ENCODE assay signal across 12 cellular contexts in genomic region chr10:86900955-86901354, GRCh38. TPM values are rescaled to one million over a fixed set of nuclear protein-coding genes. Genes with fewer than 3 reads are reported as not detected.
A peak's percentile ranks its signal among the peaks of the same experiment; 100 is the strongest.
DNase-seq lines count a peak whose midpoint lies in the region; ATAC-seq and TF ChIP-seq lines count a peak whose summit lies in the region.
"Had no signal": no experiment of that assay in that cellular context is flagged by ENCODE, and none has a peak within 500 bp of the region (broad histone marks: within the 10 kb centered on the region; RNA-seq: fewer than 3 reads in every experiment).

No MANE protein-coding gene starts in this region.

- no peak for ATAC-seq in HG03139 (IDR thresholded peaks at IDR 0.05; ENCODE audit: unreplicated experiment)

- H3K27me3 ChIP-seq in brain microvascular endothelial cell (replicated peaks) (no peaks in the 10 kb centered on the region), left ventricle myocardium inferior (ENCODE audit: low read depth) (peaks cover 4% of the 10 kb centered on the region)
- no peaks in the 10 kb centered on the region for H3K27me3 ChIP-seq in CD8-positive, alpha-beta memory T cell (ENCODE audit: insufficient read depth, low read length, poor library complexity, severe bottlenecking)

- intact Hi-C loops in left ventricle myocardium inferior (cut with micrococcal nuclease) = loop anchor here (5.0 to 10.0 kb wide), 2 partner anchors 196 to 264 kb away; no protein-coding TSS in a partner anchor

- DNase-seq in AG20443 (ENCODE audit: low spot score) (peak; percentile 39), brain microvascular endothelial cell (peak; percentile 20), left ventricle myocardium inferior (peak; percentile 83), putamen (ENCODE audit: low spot score) (peak; percentile 42), NCI-H226 (no peak)
- DNase-seq in CD8-positive, alpha-beta memory T cell = no peak
- no peak for DNase-seq in stimulated activated CD4-positive, alpha-beta T cell treated with anti-CD3 and anti-CD28 coated beads, Interleukin-4, amount 100 ng/mL, for 1 hour
- DNase-seq: ACHN; activated CD8-positive, alpha-beta memory T cell treated with anti-CD3 and anti-CD28 coated beads, Interleukin-2, amount 50 U/mL, for 48 hours; NCI-H1092 had no signal

- TF ChIP-seq CTCF in brain microvascular endothelial cell (IDR thresholded peaks at IDR 0.05; ENCODE audit: low read depth, low read length, missing control alignments) (no peak), left ventricle myocardium inferior (IDR thresholded peaks at IDR 0.05; ENCODE audit: borderline replicate concordance) (no peak)

- CTCF ChIA-PET in CD8-positive, alpha-beta memory T cell (lab: Charles Lee) = interaction anchor here (2.2 kb wide), 1 partner anchor 189 kb away, joined by 9 read pairs; no protein-coding TSS in a partner anchor

- peaks cover 47% of the 10 kb centered on the region for H3K4me1 ChIP-seq in left ventricle myocardium inferior
- no peaks in the 10 kb centered on the region for H3K4me1 ChIP-seq in CD8-positive, alpha-beta memory T cell (ENCODE audit: insufficient read depth, low read length)

- no peaks in the 10 kb centered on the region for H3K9me3 Mint-ChIP-seq in CD8-positive, alpha-beta memory T cell

- peaks cover 15 to 34% (median 16%) of the 10 kb centered on the region in 3 donors for H3K36me3 Mint-ChIP-seq in CD8-positive, alpha-beta memory T cell

- H3K27ac ChIP-seq in brain microvascular endothelial cell = no peak overlapping the region
- peak overlapping the region; percentile 78 for H3K27ac ChIP-seq in left ventricle myocardium inferior (replicated peaks)
- no peak overlapping the region for H3K27ac ChIP-seq in CD8-positive, alpha-beta memory T cell (ENCODE audit: low read depth, low read length)

- H3K4me3 ChIP-seq in brain microvascular endothelial cell (ENCODE audit: low read depth, low read length) = no peak overlapping the region
- H3K4me3 ChIP-seq in left ventricle myocardium inferior = no peak overlapping the region
- no peak overlapping the region for H3K4me3 ChIP-seq in CD8-positive, alpha-beta memory T cell (ENCODE audit: low read length)

- H3K4me1 Mint-ChIP-seq in CD8-positive, alpha-beta memory T cell = no peaks in the 10 kb centered on the region

- no peak overlapping the region for H3K4me3 Mint-ChIP-seq in CD8-positive, alpha-beta memory T cell
- H3K4me3 Mint-ChIP-seq: T-helper 1 cell treated with Interleukin-12 subunit alpha and Interleukin-12 subunit beta and Interleukin-4 antibody, amounts not matched to agents 30 μg/mL and 1 μg/mL, for 36 hours had no signal

- H3K36me3 ChIP-seq in brain microvascular endothelial cell (replicated peaks) (peaks cover 13% of the 10 kb centered on the region), left ventricle myocardium inferior (peaks cover 27% of the 10 kb centered on the region)
- H3K36me3 ChIP-seq in CD8-positive, alpha-beta memory T cell (ENCODE audit: insufficient read depth, low read length) = no peaks in the 10 kb centered on the region

- H3K27ac Mint-ChIP-seq in CD8-positive, alpha-beta memory T cell = no peak overlapping the region
- H3K27ac Mint-ChIP-seq: T-helper 1 cell treated with Interleukin-12 subunit alpha and Interleukin-12 subunit beta and Interleukin-4 antibody, amounts not matched to agents 30 μg/mL and 1 μg/mL, for 36 hours had no signal

- H3K9me3 ChIP-seq in left ventricle myocardium inferior (replicated peaks) = peaks cover 7% of the 10 kb centered on the region
- no peaks in the 10 kb centered on the region for H3K9me3 ChIP-seq in CD8-positive, alpha-beta memory T cell (ENCODE audit: low read length)

- H3K27me3 Mint-ChIP-seq in CD8-positive, alpha-beta memory T cell = no peaks in the 10 kb centered on the region

- POLR2A ChIA-PET in CD8-positive, alpha-beta memory T cell (lab: Charles Lee) = interaction anchor here (1.2 kb wide), 1 partner anchor 65 kb away, joined by 11 read pairs; no protein-coding TSS in a partner anchor

- in situ Hi-C loops in brain microvascular endothelial cell (cut with HindIII; ENCODE audit: low pct_ligation_motif_present, low sequenced_read_pairs) = no loop called here

RNA-seq across cellular contexts. Expression of gene MMRN2, which starts 56.5 kb away (rescaled TPM):
- total RNA-seq in left ventricle myocardium inferior = 32.1 TPM
- total RNA-seq in CD8-positive, alpha-beta memory T cell = not detected
- polyA plus RNA-seq in CD8-positive, alpha-beta memory T cell = not detected

RNA-seq across cellular contexts. Expression of gene SNCG, which starts 57.4 kb away (rescaled TPM):
- total RNA-seq in left ventricle myocardium inferior = 14.7 TPM
- total RNA-seq in CD8-positive, alpha-beta memory T cell = not detected
- polyA plus RNA-seq in CD8-positive, alpha-beta memory T cell = not detected

Comparison
In these comparisons a context has a peak if more than half of its experiments do, and no peak if none do; other contexts are left out.
1. DNase-seq: peak in AG20443 (single experiment), brain microvascular endothelial cell (single experiment), left ventricle myocardium inferior (single experiment) and putamen (single experiment); none in CD8-positive, alpha-beta memory T cell (0 of 5), NCI-H226 (single experiment) and stimulated activated CD4-positive, alpha-beta T cell treated with anti-CD3 and anti-CD28 coated beads, Interleukin-4, amount 100 ng/mL, for 1 hour (single experiment).
2. RNA of gene MMRN2, which starts 56.5 kb away (total RNA-seq): 32.1 TPM in left ventricle myocardium inferior (single experiment); not detected in CD8-positive, alpha-beta memory T cell; every median in the first group is over 10 times any median in the second.
3. RNA of gene SNCG, which starts 57.4 kb away (total RNA-seq): 14.7 TPM in left ventricle myocardium inferior (single experiment); not detected in CD8-positive, alpha-beta memory T cell; every median in the first group is over 10 times any median in the second.